Comparison of ENCODE assay signal across 24 cellular contexts in genomic region chr7:157815061-157816022, GRCh38.
DNase-seq lines count a peak whose midpoint lies in the region; ATAC-seq, FAIRE-seq and TF ChIP-seq lines count a peak whose summit lies in the region.
"Had no signal": no experiment of that assay in that cellular context is flagged by ENCODE, and none has a peak within 500 bp of the region (broad histone marks: within the 10 kb centered on the region; RNA-seq: fewer than 3 reads in every experiment).

No MANE protein-coding gene starts in this region.

- H4K5ac ChIP-seq in H1 (ENCODE audit: insufficient read length, low read depth, low read length): no peak overlapping the region

- intact Hi-C loops in lower lobe of right lung (cut with DNase I): no loop called here
- intact Hi-C loops in upper lobe of right lung (cut with DNase I): no loop called here
- intact Hi-C loops in Calu3 (cut with micrococcal nuclease; ENCODE audit: unreplicated experiment): no loop called here

- no peak overlapping the region for H3K4ac ChIP-seq in H1 (replicated peaks; ENCODE audit: insufficient read length, low read depth, low read length)

- CTCF ChIA-PET in H1 (lab: Charles Lee; ENCODE audit: partially characterized antibody) (no interaction called here), Calu3 (lab: Charles Lee) (no interaction called here)

- POLR2A ChIA-PET in H1 (lab: Charles Lee; ENCODE audit: partially characterized antibody): no interaction called here

- 0 out of 2 replicates have a peak overlapping the region, but pooled peaks have one; percentile 31 for H4K8ac ChIP-seq in H1 (ENCODE audit: extremely low read depth, insufficient read depth, low read length)

- no peak overlapping the region for H2BK120ac ChIP-seq in H1 (replicated peaks; ENCODE audit: low read depth, low read length)

- BruUV-seq in Calu3 (replicated peaks; lab: Mats Ljungman, UMichigan): no TSS peak

- H3K79me2 ChIP-seq in H1 (ENCODE audit: control insufficient read depth in 1 of 2, insufficient read depth in 2 of 2, low read length in 2 of 2) (no peaks in the 10 kb centered on the region), GM23338 (replicated peaks; ENCODE audit: insufficient read depth) (no peaks in the 10 kb centered on the region)

- H3K18ac ChIP-seq in H1 (ENCODE audit: extremely low read depth, low read length): no peak overlapping the region; the same call in 1 of the 2 replicates

- DNase-seq in RWPE2 (ENCODE audit: low spot score): peak; percentile 36
- DNase-seq in H1 (ENCODE audit: low read depth in 1 of 2, low spot score in 2 of 2): no peak
- peak; percentile 25 for DNase-seq in lower lobe of right lung
- peak; percentile 49 for DNase-seq in upper lobe of right lung
- DNase-seq in GM23338 (ENCODE audit: low spot score): no peak
- no peak for DNase-seq in Calu3
- DNase-seq in HCEC 1CT: no peak
- DNase-seq: CD8-positive, alpha-beta memory T cell; DMS79 treated with DMSO at 0.1 percent for 48 hours; GF-D8; KG1; MG63; NCI-H2029; NCI-H446; NCI-H526; NCI-H82; SIG-M5 had no signal

- no peak overlapping the region for H3K27ac ChIP-seq in RWPE2 (ENCODE audit: poor library complexity, severe bottlenecking)
- H3K27ac ChIP-seq in H1 (ENCODE audit: low read depth, low read length): no peak overlapping the region
- H3K27ac ChIP-seq in lower lobe of right lung: no peak overlapping the region
- no peak overlapping the region for H3K27ac ChIP-seq in upper lobe of right lung
- H3K27ac ChIP-seq in GM23338 (ENCODE audit: low read depth): no peak overlapping the region
- H3K27ac ChIP-seq: RWPE1, SK-N-MC had no signal

- H3K27ac Mint-ChIP-seq in GM23338 (no peak overlapping the region), Calu3 (ENCODE audit: unreplicated experiment) (no peak overlapping the region)
- H3K27ac Mint-ChIP-seq: B cell; CD14-positive monocyte; CD8-positive, alpha-beta memory T cell had no signal

- no peak for FAIRE-seq in H1 (lab: Jason Lieb, UNC)
- FAIRE-seq: GM12892, GM19239, H54 had no signal

- no peak overlapping the region for H4K91ac ChIP-seq in H1 (replicated peaks; ENCODE audit: insufficient read length, low read length)

- H2BK20ac ChIP-seq in H1 (ENCODE audit: low read length): peak overlapping the region; percentile 48; the same call in 1 of the 2 replicates

- H3K36me3 ChIP-seq in RWPE2 (ENCODE audit: low read depth) (no peaks in the 10 kb centered on the region), H1 (ENCODE audit: control insufficient read depth in 2 of 4, insufficient read depth in 4 of 4, low read length in 3 of 4) (no peaks in the 10 kb centered on the region; a peak in 1 of 8 replicates), lower lobe of right lung (no peaks in the 10 kb centered on the region), upper lobe of right lung (no peaks in the 10 kb centered on the region), GM23338 (ENCODE audit: insufficient read depth) (no peaks in the 10 kb centered on the region)
- H3K36me3 ChIP-seq: MG63 had no signal

- TF ChIP-seq POLR2A in H1 (IDR thresholded peaks at IDR 0.05; ENCODE audit: control extremely low read depth in 1 of 2, low read depth in 2 of 2, low read length in 2 of 2): no peak

- H3K56ac ChIP-seq in H1 (replicated peaks; ENCODE audit: insufficient read length, low read depth, low read length): no peak overlapping the region

- ATAC-seq in RWPE2 (ENCODE audit: low read depth): no peak
- no peak for ATAC-seq in lower lobe of right lung
- no peak for ATAC-seq in upper lobe of right lung
- no peak for ATAC-seq in GM23338

- peaks cover 6% of the 10 kb centered on the region for H3K9me3 ChIP-seq in RWPE2 (ENCODE audit: severe bottlenecking)
- H3K9me3 ChIP-seq in H1 (ENCODE audit: insufficient read depth in 2 of 2, low read depth in 1 of 2, low read length in 1 of 2): peaks cover 3 to 4% of the 10 kb centered on the region in 2 experiments; a peak in 2 of 4 replicates
- no peaks in the 10 kb centered on the region for H3K9me3 ChIP-seq in lower lobe of right lung
- H3K9me3 ChIP-seq in upper lobe of right lung: no peaks in the 10 kb centered on the region
- H3K9me3 ChIP-seq: MG63 had no signal

- H2BK12ac ChIP-seq in H1 (ENCODE audit: low read depth, low read length): no peak overlapping the region; the same call in 1 of the 2 replicates

- H2AFZ ChIP-seq in H1 (ENCODE audit: low read length) (no peak overlapping the region), GM23338 (no peak overlapping the region)

- H3K4me1 Mint-ChIP-seq in GM23338 (no peaks in the 10 kb centered on the region), Calu3 (ENCODE audit: low read depth, unreplicated experiment) (no peaks in the 10 kb centered on the region)
- H3K4me1 Mint-ChIP-seq: B cell; CD14-positive monocyte; CD8-positive, alpha-beta memory T cell had no signal

- no peaks in the 10 kb centered on the region for H3K9me2 ChIP-seq in GM23338 (ENCODE audit: insufficient read depth)

- no peak overlapping the region for H3K9ac ChIP-seq in H1 (replicated peaks in 1 of 4; ENCODE audit: extremely low read depth in 1 of 4, low read depth in 3 of 4, low read length in 3 of 4)

- no peak overlapping the region for H3K4me3 Mint-ChIP-seq in GM23338
- no peak overlapping the region for H3K4me3 Mint-ChIP-seq in Calu3 (ENCODE audit: low read depth, unreplicated experiment)
- H3K4me3 Mint-ChIP-seq: B cell; CD14-positive monocyte; CD8-positive, alpha-beta memory T cell had no signal

- no peaks in the 10 kb centered on the region for H3K4me1 ChIP-seq in RWPE2 (ENCODE audit: insufficient read depth, poor library complexity, severe bottlenecking)
- H3K4me1 ChIP-seq in H1 (replicated peaks in 1 of 4; ENCODE audit: control insufficient read depth in 3 of 4, insufficient read depth in 4 of 4, low read length in 3 of 4): no peaks in the 10 kb centered on the region; a peak in 1 of 7 replicates
- H3K4me1 ChIP-seq in lower lobe of right lung: no peaks in the 10 kb centered on the region
- H3K4me1 ChIP-seq in upper lobe of right lung: no peaks in the 10 kb centered on the region
- no peaks in the 10 kb centered on the region for H3K4me1 ChIP-seq in GM23338 (ENCODE audit: insufficient read depth)

- H3K23me2 ChIP-seq in H1 (ENCODE audit: low read depth, low read length): peaks cover 12% of the 10 kb centered on the region

- H3K14ac ChIP-seq in H1 (ENCODE audit: insufficient read length): no peak overlapping the region

- peaks cover 8% of the 10 kb centered on the region for H3K27me3 Mint-ChIP-seq in GM23338 (ENCODE audit: insufficient read depth, low read depth, poor library complexity)
- no peaks in the 10 kb centered on the region for H3K27me3 Mint-ChIP-seq in Calu3 (ENCODE audit: unreplicated experiment)
- H3K27me3 Mint-ChIP-seq: B cell had no signal

- H3K4me2 ChIP-seq in H1 (ENCODE audit: insufficient read depth in 1 of 2, low read depth in 2 of 2, low read length in 2 of 2): no peak overlapping the region
- H3K4me2 ChIP-seq in GM23338: no peak overlapping the region

- no peak for TF ChIP-seq RAD21 in H1 (IDR thresholded peaks at IDR 0.05 in 1 of 2, conservative IDR thresholded peaks at IDR 0.05 in 1 of 2; ENCODE audit: low read depth in 2 of 2, low read length in 2 of 2)

- H3K9me3 Mint-ChIP-seq in GM23338: peaks cover 86% of the 10 kb centered on the region
- H3K9me3 Mint-ChIP-seq in Calu3 (ENCODE audit: low read depth, unreplicated experiment): peaks cover 9% of the 10 kb centered on the region
- H3K9me3 Mint-ChIP-seq: CD8-positive, alpha-beta memory T cell had no signal

- H3K36me3 Mint-ChIP-seq in GM23338 (ENCODE audit: low read depth): peaks cover 25% of the 10 kb centered on the region
- no peaks in the 10 kb centered on the region for H3K36me3 Mint-ChIP-seq in Calu3 (ENCODE audit: insufficient read depth, unreplicated experiment)
- H3K36me3 Mint-ChIP-seq: CD14-positive monocyte; CD8-positive, alpha-beta memory T cell had no signal

- H4K20me1 ChIP-seq in H1 (replicated peaks in 1 of 2; ENCODE audit: control insufficient read depth in 1 of 2, insufficient read depth in 2 of 2, low read length in 2 of 2) (peaks cover 0 to 11% of the 10 kb centered on the region in 2 experiments), GM23338 (replicated peaks; ENCODE audit: insufficient read depth) (no peaks in the 10 kb centered on the region)

- TF ChIP-seq CTCF in RWPE2 (IDR thresholded peaks at IDR 0.05; ENCODE audit: poor library complexity, severe bottlenecking): no peak
- no peak for TF ChIP-seq CTCF in H1 (IDR thresholded peaks at IDR 0.05; ENCODE audit: control extremely low read depth in 1 of 3, insufficient read depth in 1 of 3, low read depth in 1 of 3, low read length in 3 of 3)
- no peak for TF ChIP-seq CTCF in lower lobe of right lung (IDR thresholded peaks at IDR 0.05)
- TF ChIP-seq CTCF in upper lobe of right lung (IDR thresholded peaks at IDR 0.05): no peak
- TF ChIP-seq CTCF in GM23338 (conservative IDR thresholded peaks at IDR 0.05; ENCODE audit: low read depth in 2 of 2): no peak
- no peak for TF ChIP-seq CTCF in Calu3 (IDR thresholded peaks at IDR 0.05; ENCODE audit: unreplicated experiment)

- H3K27me3 ChIP-seq in RWPE2 (ENCODE audit: insufficient read depth, poor library complexity, severe bottlenecking): no peaks in the 10 kb centered on the region
- no peaks in the 10 kb centered on the region for H3K27me3 ChIP-seq in H1 (replicated peaks in 1 of 4; ENCODE audit: control insufficient read depth in 3 of 4, extremely low read depth in 1 of 4, insufficient read depth in 3 of 4, low read length in 3 of 4)
- H3K27me3 ChIP-seq in lower lobe of right lung (ENCODE audit: low read depth): no peaks in the 10 kb centered on the region
- H3K27me3 ChIP-seq in upper lobe of right lung: no peaks in the 10 kb centered on the region
- H3K27me3 ChIP-seq in GM23338 (ENCODE audit: insufficient read depth): no peaks in the 10 kb centered on the region
- H3K27me3 ChIP-seq: MG63 had no signal

- no peaks in the 10 kb centered on the region for H3K79me1 ChIP-seq in H1 (ENCODE audit: low read depth, low read length)

- no peak overlapping the region for H3K23ac ChIP-seq in H1 (ENCODE audit: insufficient read length)

- no peak overlapping the region for H2AK5ac ChIP-seq in H1 (ENCODE audit: low read depth, low read length)

- no peak overlapping the region for H3K4me3 ChIP-seq in RWPE2 (ENCODE audit: severe bottlenecking)
- no peak overlapping the region for H3K4me3 ChIP-seq in H1 (ENCODE audit: extremely low read depth in 1 of 4, insufficient read depth in 2 of 4, low read depth in 3 of 4, low read length in 4 of 4)
- no peak overlapping the region for H3K4me3 ChIP-seq in lower lobe of right lung
- H3K4me3 ChIP-seq in upper lobe of right lung: no peak overlapping the region
- no peak overlapping the region for H3K4me3 ChIP-seq in GM23338
- H3K4me3 ChIP-seq: MG63, SK-N-MC had no signal

- H2BK5ac ChIP-seq in H1 (ENCODE audit: low read depth, low read length): no peak overlapping the region

- TF ChIP-seq EP300 in H1 (IDR thresholded peaks at IDR 0.05; ENCODE audit: borderline replicate concordance in 1 of 2, low read depth in 2 of 2, low read length in 2 of 2): no peak

- WGBS in H1 (ENCODE audit: extremely low coverage in 1 of 2, insufficient coverage in 1 of 2, insufficient read length in 1 of 2, insufficient replicate concordance in 2 of 2, low coverage in 1 of 2, low lambda C conversion rate in 2 of 2, missing lambda C conversion rate in 1 of 2), 2 experiments: 94% methylated on average over 33 of the region's 33 CpGs; no CpG with 5 or more reads in 1 of the 2 experiments

- no peak overlapping the region for H2BK15ac ChIP-seq in H1 (ENCODE audit: low read length)

- no peaks in the 10 kb centered on the region for H3F3A ChIP-seq in GM23338 (replicated peaks; ENCODE audit: low read depth)

Comparison
In these comparisons a context has a peak if more than half of its experiments do, and no peak if none do; other contexts are left out.
1. DNase-seq: peak in RWPE2 (single experiment), lower lobe of right lung (single experiment) and upper lobe of right lung (single experiment); none in H1 (0 of 2), GM23338 (single experiment), Calu3 (single experiment) and HCEC 1CT (single experiment).